ENCODE assay signal across 19 cellular contexts in the genomic region with DNA sequence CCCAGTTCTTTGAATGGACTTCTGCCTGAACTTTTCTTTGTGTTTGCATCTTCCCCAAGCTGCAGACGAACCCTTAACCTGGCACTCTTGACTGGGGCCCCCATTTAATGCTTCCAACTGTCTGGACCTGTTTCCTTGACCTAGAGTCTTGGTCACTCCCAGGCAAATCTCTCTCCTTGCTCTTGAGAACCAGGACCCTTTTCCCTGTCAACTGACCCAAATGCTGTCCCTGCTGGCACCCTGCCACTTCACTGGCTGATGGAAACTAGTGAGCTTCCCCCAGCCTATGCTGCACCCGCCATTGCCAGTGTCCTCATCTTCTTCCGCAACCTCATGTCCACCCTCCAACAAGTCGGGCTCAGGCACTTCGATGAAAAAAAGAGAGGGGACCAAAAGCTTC.
"Had no signal": no experiment of that assay in that cellular context is flagged by ENCODE, and none has a peak within 500 bp of the region (broad histone marks: within the 10 kb centered on the region; RNA-seq: fewer than 3 reads in every experiment).

No MANE protein-coding gene starts in this region.

- DNase-seq: colonic mucosa; dermis blood vessel endothelial cell; effector CD8-positive, alpha-beta T cell; islet precursor cell; natural killer cell; nucleus accumbens; right lobe of liver; spleen; stimulated activated CD4-positive, alpha-beta T cell treated with anti-CD3 and anti-CD28 coated beads, Interleukin-15, amount 100 ng/mL, for 24 hours; stimulated activated CD4-positive, alpha-beta T cell treated with anti-CD3 and anti-CD28 coated beads, Interleukin-1b, Interleukin-23, amount 100 ng/mL, for 48 hours; stimulated activated CD4-positive, alpha-beta T cell treated with anti-CD3 and anti-CD28 coated beads, Interleukin-4, amount 100 ng/mL, for 24 hours; tibial artery; upper lobe of left lung had no signal

- H3K4me1 ChIP-seq: colonic mucosa, prostate gland, right lobe of liver, spleen, tibial artery, upper lobe of left lung, vagina had no signal

- H3K9me3 ChIP-seq: colonic mucosa, mucosa of descending colon, prostate gland, right lobe of liver, spleen, tibial artery, upper lobe of left lung, vagina had no signal

- H3K36me3 ChIP-seq: colonic mucosa, prostate gland, right lobe of liver, spleen, tibial artery, upper lobe of left lung, vagina had no signal

- ATAC-seq: left lobe of liver; mucosa of descending colon; natural killer cell; right lobe of liver; stimulated activated memory B cell treated with anti-CD40 and anti-IgM and Interleukin-4, amounts not matched to agents 10 μg/mL and 1 μg/mL and 100 μg/mL, for 72 hours had no signal

- H3K27ac ChIP-seq: colonic mucosa, parathyroid adenoma, prostate gland, right lobe of liver, spleen, tibial artery, upper lobe of left lung, vagina had no signal

- H3K27me3 ChIP-seq: colonic mucosa, right lobe of liver, upper lobe of left lung, vagina had no signal

- H3K9ac ChIP-seq: parathyroid adenoma had no signal

- H3K4me3 ChIP-seq: colonic mucosa, mucosa of descending colon, prostate gland, right lobe of liver, spleen, tibial artery, upper lobe of left lung, vagina had no signal
